9 cellular contexts compared by ENCODE assay signal in genomic region chr11:6568191-6568918, GRCh38. TPM values are rescaled to one million over a fixed set of nuclear protein-coding genes. Genes with fewer than 3 reads are reported as not detected.
DNase-seq lines count a peak whose midpoint lies in the region; ATAC-seq, FAIRE-seq and TF ChIP-seq lines count a peak whose summit lies in the region.
"Had no signal": no experiment of that assay in that cellular context is flagged by ENCODE, and none has a peak within 500 bp of the region (broad histone marks: within the 10 kb centered on the region; RNA-seq: fewer than 3 reads in every experiment).

No MANE protein-coding gene starts in this region.

- intact Hi-C loops in CD14-positive monocyte (cut with micrococcal nuclease) = no loop called here

- H3K27me3 ChIP-seq in bronchial epithelial cell (ENCODE audit: control insufficient read depth, insufficient read depth, low read length) = no peaks in the 10 kb centered on the region

- DNase-seq in CD14-positive monocyte (ENCODE audit: low spot score) (no peak), bronchial epithelial cell (ENCODE audit: low read depth) (peak; percentile 43), lung microvascular endothelial cell (ENCODE audit: low read depth in 2 of 2) (peak; percentile 80 to 84), germinal center (ENCODE audit: low spot score) (no peak)
- DNase-seq in activated naive CD4-positive, alpha-beta T cell treated with anti-CD3 and anti-CD28 coated beads, Interleukin-2, amount 50 U/mL, for 72 hours (ENCODE audit: low spot score in 2 of 2) = no peak

- no peak overlapping the region for H3K4me3 Mint-ChIP-seq in CD14-positive monocyte

- ATAC-seq in HG02571 (IDR thresholded peaks at IDR 0.05; ENCODE audit: unreplicated experiment) = no peak
- ATAC-seq in GM21360 (IDR thresholded peaks at IDR 0.05; ENCODE audit: unreplicated experiment) = no peak
- no peak for ATAC-seq in activated naive CD4-positive, alpha-beta T cell treated with anti-CD3 and anti-CD28 coated beads, Interleukin-2, amount 50 U/mL, for 72 hours

- peaks cover 0 to 13% (median 10%) of the 10 kb centered on the region in 3 donors for H3K27me3 Mint-ChIP-seq in CD14-positive monocyte (ENCODE audit: low read depth in 3 of 3)

- H3K4me3 ChIP-seq in bronchial epithelial cell (ENCODE audit: low read depth, low read length) = no peak overlapping the region
- H3K4me3 ChIP-seq: skin epidermis had no signal

- H3K9me3 Mint-ChIP-seq in CD14-positive monocyte = peaks cover 0 to 15% (median 7%) of the 10 kb centered on the region in 7 donors
- H3K9me3 Mint-ChIP-seq in activated naive CD4-positive, alpha-beta T cell treated with anti-CD3 and anti-CD28 coated beads, Interleukin-2, amount 50 U/mL, for 72 hours = no peaks in the 10 kb centered on the region

- H3K36me3 ChIP-seq in bronchial epithelial cell (ENCODE audit: control insufficient read depth, insufficient read depth, low read length) = no peaks in the 10 kb centered on the region

- TF ChIP-seq CTCF in CD14-positive monocyte (IDR thresholded peaks at IDR 0.05) (no peak), LNCAP (IDR thresholded peaks at IDR 0.05) (peak; percentile 45; the same call in 1 of the 2 replicates), bronchial epithelial cell (IDR thresholded peaks at IDR 0.05; ENCODE audit: insufficient read depth, low read length, severe bottlenecking) (no peak)

- no peak for FAIRE-seq in bronchial epithelial cell (lab: Jason Lieb, UNC)

- peaks cover 8% of the 10 kb centered on the region for H3K4me1 Mint-ChIP-seq in CD14-positive monocyte

- H3K36me3 Mint-ChIP-seq in CD14-positive monocyte = peaks cover 9 to 25% of the 10 kb centered on the region in 2 donors
- H3K36me3 Mint-ChIP-seq in activated naive CD4-positive, alpha-beta T cell treated with anti-CD3 and anti-CD28 coated beads, Interleukin-2, amount 50 U/mL, for 72 hours = peaks cover 0 to 9% of the 10 kb centered on the region in 2 donors

- peak overlapping the region in 4 of 7 donors; percentile 1 to 73 (median 35) for H3K27ac Mint-ChIP-seq in CD14-positive monocyte
- H3K27ac Mint-ChIP-seq in activated naive CD4-positive, alpha-beta T cell treated with anti-CD3 and anti-CD28 coated beads, Interleukin-2, amount 50 U/mL, for 72 hours = no peak overlapping the region

RNA-seq across cellular contexts. Expression of gene RRP8, which starts 35.1 kb away (rescaled TPM):
- 10 to 100 TPM; 11.9 to 14.1 TPM for polyA plus RNA-seq in CD14-positive monocyte
- 10.3 and 10.5 TPM in 2 replicates for total RNA-seq in bronchial epithelial cell
- 6.1 and 10.3 TPM in 2 replicates for total RNA-seq in lung microvascular endothelial cell
- 10 to 100 TPM; 24.9 to 38.3 TPM for total RNA-seq in activated naive CD4-positive, alpha-beta T cell treated with anti-CD3 and anti-CD28 coated beads, Interleukin-2, amount 50 U/mL, for 72 hours

RNA-seq across cellular contexts. Expression of gene ILK, which starts 35.2 kb away (rescaled TPM):
- 100 to 1,000 TPM; 250 to 271 TPM for polyA plus RNA-seq in CD14-positive monocyte
- 47.0 and 70.3 TPM in 2 replicates for total RNA-seq in bronchial epithelial cell
- total RNA-seq in lung microvascular endothelial cell = 95.9 and 109 TPM in 2 replicates
- 10 to 100 TPM; 72.1 to 99.7 TPM for total RNA-seq in activated naive CD4-positive, alpha-beta T cell treated with anti-CD3 and anti-CD28 coated beads, Interleukin-2, amount 50 U/mL, for 72 hours

RNA-seq across cellular contexts. Expression of gene TAF10, which starts 43.7 kb away (rescaled TPM):
- polyA plus RNA-seq in CD14-positive monocyte = 100 to 1,000 TPM; 232 to 233 TPM
- total RNA-seq in bronchial epithelial cell (43.2 and 70.2 TPM in 2 replicates), lung microvascular endothelial cell (27.7 and 34.1 TPM in 2 replicates)
- 100 to 1,000 TPM in 1 of 2 donors, 10 to 100 TPM in 1; 95.3 to 166 TPM for total RNA-seq in activated naive CD4-positive, alpha-beta T cell treated with anti-CD3 and anti-CD28 coated beads, Interleukin-2, amount 50 U/mL, for 72 hours

RNA-seq across cellular contexts. Expression of gene TPP1, which starts 50.9 kb away (rescaled TPM):
- 100 to 1,000 TPM; 218 to 359 TPM for polyA plus RNA-seq in CD14-positive monocyte
- total RNA-seq in bronchial epithelial cell (23.7 and 40.8 TPM in 2 replicates), lung microvascular endothelial cell (61.2 and 69.2 TPM in 2 replicates)
- total RNA-seq in activated naive CD4-positive, alpha-beta T cell treated with anti-CD3 and anti-CD28 coated beads, Interleukin-2, amount 50 U/mL, for 72 hours = 10 to 100 TPM; 54.7 to 67.4 TPM

Comparison
In these comparisons a context has a peak if more than half of its experiments do, and no peak if none do; other contexts are left out.
1. DNase-seq: peak in bronchial epithelial cell (single experiment) and lung microvascular endothelial cell (2 of 2); none in CD14-positive monocyte (single experiment), germinal center (single experiment) and activated naive CD4-positive, alpha-beta T cell treated with anti-CD3 and anti-CD28 coated beads, Interleukin-2, amount 50 U/mL, for 72 hours (0 of 2).
2. H3K27ac Mint-ChIP-seq: peak in CD14-positive monocyte (4 of 7); none in activated naive CD4-positive, alpha-beta T cell treated with anti-CD3 and anti-CD28 coated beads, Interleukin-2, amount 50 U/mL, for 72 hours (0 of 2).